In the genomic region with DNA sequence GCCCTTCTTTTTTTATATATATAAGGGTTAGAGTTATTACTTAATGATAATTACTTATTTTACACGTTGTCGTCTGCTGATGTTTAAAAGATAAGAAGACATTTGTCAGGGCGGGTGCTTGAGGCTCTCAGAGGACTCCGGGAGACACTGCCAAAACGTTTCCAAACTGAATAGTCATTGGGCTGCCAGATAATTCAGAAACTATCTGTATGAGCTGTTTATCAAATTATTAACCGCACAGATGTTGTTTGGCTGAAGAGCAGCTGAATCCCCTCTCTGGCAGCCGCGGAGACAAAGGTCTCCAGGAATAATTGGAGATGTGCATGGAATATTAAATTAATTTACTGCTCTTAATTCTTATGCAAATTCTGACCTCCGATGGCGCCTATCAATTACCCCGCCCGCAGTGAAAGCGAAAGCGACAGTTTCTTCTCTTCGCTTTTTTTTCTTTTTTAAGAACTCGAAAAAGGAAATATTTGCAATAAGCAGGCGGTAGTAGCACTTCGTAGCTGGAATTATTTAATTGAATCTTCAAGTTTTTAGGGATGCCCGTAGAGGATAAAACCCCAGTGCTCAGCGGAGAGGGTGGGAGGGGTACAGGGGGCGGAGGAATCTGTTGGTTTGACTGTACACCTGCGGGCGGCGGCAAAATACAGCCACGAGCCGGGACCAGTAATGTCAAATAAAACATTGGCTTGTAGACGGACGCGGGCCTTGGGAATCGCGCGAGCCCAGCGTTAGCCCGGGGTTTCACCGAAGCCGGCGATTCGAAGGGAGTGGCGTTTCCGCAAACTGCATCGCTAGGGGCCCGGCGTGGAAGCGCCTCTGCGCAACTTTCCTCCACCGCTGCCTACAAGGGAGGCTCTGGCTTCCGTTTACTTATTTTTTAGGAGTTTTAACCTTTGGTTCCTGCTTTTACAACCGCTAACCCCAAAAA, we compare ENCODE assay signal across 8 cellular contexts. TPM values are rescaled to one million over a fixed set of nuclear protein-coding genes. Genes with fewer than 3 reads are reported as not detected.
DNase-seq lines count a peak whose midpoint lies in the region; ATAC-seq and TF ChIP-seq lines count a peak whose summit lies in the region.

No MANE protein-coding gene starts in this region.

- H3K4me3 ChIP-seq in OCI-LY7 (ENCODE audit: low read depth, low read length, poor library complexity, severe bottlenecking) = peak overlapping the region; percentile 68
- peak overlapping the region; percentile 13 for H3K4me3 ChIP-seq in astrocyte of the spinal cord (ENCODE audit: low read depth, low read length)

- intact Hi-C loops in OCI-LY7 (cut with micrococcal nuclease; ENCODE audit: unreplicated experiment) = no loop called here

- peak overlapping the region; percentile 86 for H3K4me3 Mint-ChIP-seq in stimulated activated naive CD8-positive, alpha-beta T cell treated with anti-CD3 and anti-CD28 coated beads, Interleukin-15, Interleukin-2, amounts not matched to agents 100 ng/mL and 50 ng/mL, for 24 hours

- peaks cover 23% of the 10 kb centered on the region for H3K4me1 Mint-ChIP-seq in stimulated activated naive CD8-positive, alpha-beta T cell treated with anti-CD3 and anti-CD28 coated beads, Interleukin-15, Interleukin-2, amounts not matched to agents 100 ng/mL and 50 ng/mL, for 24 hours (ENCODE audit: low read depth)

- peak; percentile 37 for ATAC-seq in HG03196 (IDR thresholded peaks at IDR 0.05; ENCODE audit: unreplicated experiment)
- peak; percentile 58 for ATAC-seq in left lobe of liver

- H3K36me3 ChIP-seq in OCI-LY7 (ENCODE audit: insufficient read depth, low read length) = no peaks in the 10 kb centered on the region

- peaks cover 88% of the 10 kb centered on the region for H3K27me3 Mint-ChIP-seq in stimulated activated naive CD8-positive, alpha-beta T cell treated with anti-CD3 and anti-CD28 coated beads, Interleukin-15, Interleukin-2, amounts not matched to agents 100 ng/mL and 50 ng/mL, for 24 hours

- no peaks in the 10 kb centered on the region for H3K9me3 Mint-ChIP-seq in stimulated activated naive CD8-positive, alpha-beta T cell treated with anti-CD3 and anti-CD28 coated beads, Interleukin-15, Interleukin-2, amounts not matched to agents 100 ng/mL and 50 ng/mL, for 24 hours

- in situ Hi-C loops in astrocyte of the spinal cord (cut with HindIII; ENCODE audit: low sequenced_read_pairs) = no loop called here

- H3K27ac Mint-ChIP-seq in stimulated activated naive CD8-positive, alpha-beta T cell treated with anti-CD3 and anti-CD28 coated beads, Interleukin-15, Interleukin-2, amounts not matched to agents 100 ng/mL and 50 ng/mL, for 24 hours = peak overlapping the region; percentile 76

- H3K27ac ChIP-seq in OCI-LY7 (ENCODE audit: low read depth, low read length, poor library complexity, severe bottlenecking) = peak overlapping the region; percentile 55

- no peak; the same call in 1 of the 2 replicates for TF ChIP-seq CTCF in OCI-LY7 (conservative IDR thresholded peaks at IDR 0.05; ENCODE audit: low read length)
- TF ChIP-seq CTCF in astrocyte of the spinal cord (IDR thresholded peaks at IDR 0.05; ENCODE audit: low read depth, low read length) = no peak

- H4K20me1 ChIP-seq in OCI-LY7 (ENCODE audit: insufficient read depth, low read length) = no peaks in the 10 kb centered on the region

- peak; percentile 40 for DNase-seq in NCI-H2227 (lab: John Stamatoyannopoulos, UW; ENCODE audit: unreplicated experiment)
- DNase-seq in NCI-H2227 treated with DMSO at 0.1 percent for 48 hours (lab: John Stamatoyannopoulos, UW) = no peak
- peak; percentile 69 for DNase-seq in OCI-LY7 (ENCODE audit: low spot score)
- DNase-seq in astrocyte of the spinal cord (ENCODE audit: low read depth, low spot score) = no peak
- DNase-seq in left lobe of liver (ENCODE audit: low spot score) = no peak
- no peak for DNase-seq in NCI-H2196 treated with DMSO at 0.1 percent for 48 hours (lab: John Stamatoyannopoulos, UW; ENCODE audit: unreplicated experiment)

- no peaks in the 10 kb centered on the region for H3K36me3 Mint-ChIP-seq in stimulated activated naive CD8-positive, alpha-beta T cell treated with anti-CD3 and anti-CD28 coated beads, Interleukin-15, Interleukin-2, amounts not matched to agents 100 ng/mL and 50 ng/mL, for 24 hours (ENCODE audit: low read depth)

- BruUV-seq in OCI-LY7 (replicated peaks; lab: Mats Ljungman, UMichigan) = no TSS peak

- peak overlapping the region; percentile 74 for H3K4me2 ChIP-seq in OCI-LY7 (ENCODE audit: low read length)

- POLR2A ChIA-PET in OCI-LY7 (lab: Charles Lee) = interaction anchor here (0.9 to 3.5 kb wide), 3 partner anchors 10 to 19 kb away, joined by 3 to 17 read pairs (median 3); no protein-coding TSS in a partner anchor

- CTCF ChIA-PET in OCI-LY7 (lab: Charles Lee; ENCODE audit: unreplicated experiment) = no interaction called here

- H2AFZ ChIP-seq in OCI-LY7 (ENCODE audit: low read length) = peak overlapping the region; percentile 74

- no peaks in the 10 kb centered on the region for H3K9me2 ChIP-seq in OCI-LY7 (ENCODE audit: insufficient read depth, low read length)

- H3K4me1 ChIP-seq in OCI-LY7 (ENCODE audit: insufficient read depth, low read length, poor library complexity, severe bottlenecking) = peaks cover 45% of the 10 kb centered on the region

- no peaks in the 10 kb centered on the region for H3K79me2 ChIP-seq in OCI-LY7 (ENCODE audit: insufficient read depth, low read depth, low read length)

- H3K9me3 ChIP-seq in OCI-LY7 (ENCODE audit: low read length) = no peaks in the 10 kb centered on the region

RNA-seq across cellular contexts. Expression of a gene that starts 6.2 kb away (rescaled TPM):
- total RNA-seq in OCI-LY7 (2014; rRNA removed; shearing (Covaris generic)) = not detected in 2 replicates
- total RNA-seq in OCI-LY7 (2022) (not detected in 2 replicates), left lobe of liver (not detected)

RNA-seq across cellular contexts. Expression of a gene that starts 26.0 kb away (rescaled TPM):
- total RNA-seq in OCI-LY7 (2014; rRNA removed; shearing (Covaris generic)) = 16.0 and 21.6 TPM in 2 replicates
- total RNA-seq in OCI-LY7 (2022) (23.7 and 34.1 TPM in 2 replicates), left lobe of liver (6.8 TPM)

Comparison
In these comparisons a context has a peak if more than half of its experiments do, and no peak if none do; other contexts are left out.
1. DNase-seq: peak in NCI-H2227 (single experiment) and OCI-LY7 (single experiment); none in NCI-H2227 treated with DMSO at 0.1 percent for 48 hours (single experiment), astrocyte of the spinal cord (single experiment), left lobe of liver (single experiment) and NCI-H2196 treated with DMSO at 0.1 percent for 48 hours (single experiment).